In genomic region chr2:240988146-240988545, GRCh38 we compare ENCODE assay signal across 2 cellular contexts.
TF ChIP-seq lines count a peak whose summit lies in the region.

No MANE protein-coding gene starts in this region.

TF ChIP-seq in HEK293, 187 proteins besides CTCF, POLR2A, EP300 and RAD21 (continued from another document):
- no peak for TF ChIP-seq ZNF391 (tag by site-specific recombination; IDR thresholded peaks at IDR 0.05; ENCODE audit: borderline replicate concordance, low read depth)
- TF ChIP-seq ZNF449 (tag by site-specific recombination; IDR thresholded peaks at IDR 0.05), result no peak
- TF ChIP-seq RBAK (tag by site-specific recombination; IDR thresholded peaks at IDR 0.05), result no peak
- no peak for TF ChIP-seq BCL11A (tag by site-specific recombination; IDR thresholded peaks at IDR 0.05; ENCODE audit: low read depth)
- TF ChIP-seq ZNF555 (tag by site-specific recombination; conservative IDR thresholded peaks at IDR 0.05), result no peak
- no peak for TF ChIP-seq OVOL3 (tag by site-specific recombination; IDR thresholded peaks at IDR 0.05)
- no peak for TF ChIP-seq ZNF433 (tag by site-specific recombination; IDR thresholded peaks at IDR 0.05; ENCODE audit: low read depth)
- TF ChIP-seq SCRT2 (tag by site-specific recombination; IDR thresholded peaks at IDR 0.05), result no peak
- TF ChIP-seq, protein P1, sequence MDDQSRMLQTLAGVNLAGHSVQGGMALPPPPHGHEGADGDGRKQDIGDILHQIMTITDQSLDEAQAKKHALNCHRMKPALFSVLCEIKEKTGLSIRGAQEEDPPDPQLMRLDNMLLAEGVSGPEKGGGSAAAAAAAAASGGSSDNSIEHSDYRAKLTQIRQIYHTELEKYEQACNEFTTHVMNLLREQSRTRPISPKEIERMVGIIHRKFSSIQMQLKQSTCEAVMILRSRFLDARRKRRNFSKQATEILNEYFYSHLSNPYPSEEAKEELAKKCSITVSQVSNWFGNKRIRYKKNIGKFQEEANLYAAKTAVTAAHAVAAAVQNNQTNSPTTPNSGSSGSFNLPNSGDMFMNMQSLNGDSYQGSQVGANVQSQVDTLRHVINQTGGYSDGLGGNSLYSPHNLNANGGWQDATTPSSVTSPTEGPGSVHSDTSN (CRISPR knock-in tag; IDR thresholded peaks at IDR 0.05), result no peak
- TF ChIP-seq ZNF544 (tag by site-specific recombination; IDR thresholded peaks at IDR 0.05), result no peak
- TF ChIP-seq KLF17 (tag by site-specific recombination; IDR thresholded peaks at IDR 0.05), result no peak
- TF ChIP-seq, protein P2, sequence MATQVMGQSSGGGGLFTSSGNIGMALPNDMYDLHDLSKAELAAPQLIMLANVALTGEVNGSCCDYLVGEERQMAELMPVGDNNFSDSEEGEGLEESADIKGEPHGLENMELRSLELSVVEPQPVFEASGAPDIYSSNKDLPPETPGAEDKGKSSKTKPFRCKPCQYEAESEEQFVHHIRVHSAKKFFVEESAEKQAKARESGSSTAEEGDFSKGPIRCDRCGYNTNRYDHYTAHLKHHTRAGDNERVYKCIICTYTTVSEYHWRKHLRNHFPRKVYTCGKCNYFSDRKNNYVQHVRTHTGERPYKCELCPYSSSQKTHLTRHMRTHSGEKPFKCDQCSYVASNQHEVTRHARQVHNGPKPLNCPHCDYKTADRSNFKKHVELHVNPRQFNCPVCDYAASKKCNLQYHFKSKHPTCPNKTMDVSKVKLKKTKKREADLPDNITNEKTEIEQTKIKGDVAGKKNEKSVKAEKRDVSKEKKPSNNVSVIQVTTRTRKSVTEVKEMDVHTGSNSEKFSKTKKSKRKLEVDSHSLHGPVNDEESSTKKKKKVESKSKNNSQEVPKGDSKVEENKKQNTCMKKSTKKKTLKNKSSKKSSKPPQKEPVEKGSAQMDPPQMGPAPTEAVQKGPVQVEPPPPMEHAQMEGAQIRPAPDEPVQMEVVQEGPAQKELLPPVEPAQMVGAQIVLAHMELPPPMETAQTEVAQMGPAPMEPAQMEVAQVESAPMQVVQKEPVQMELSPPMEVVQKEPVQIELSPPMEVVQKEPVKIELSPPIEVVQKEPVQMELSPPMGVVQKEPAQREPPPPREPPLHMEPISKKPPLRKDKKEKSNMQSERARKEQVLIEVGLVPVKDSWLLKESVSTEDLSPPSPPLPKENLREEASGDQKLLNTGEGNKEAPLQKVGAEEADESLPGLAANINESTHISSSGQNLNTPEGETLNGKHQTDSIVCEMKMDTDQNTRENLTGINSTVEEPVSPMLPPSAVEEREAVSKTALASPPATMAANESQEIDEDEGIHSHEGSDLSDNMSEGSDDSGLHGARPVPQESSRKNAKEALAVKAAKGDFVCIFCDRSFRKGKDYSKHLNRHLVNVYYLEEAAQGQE (tag by site-specific recombination; IDR thresholded peaks at IDR 0.05), result no peak
- TF ChIP-seq YY2 (tag by site-specific recombination; IDR thresholded peaks at IDR 0.05), result no peak

TF ChIP-seq in WTC11, 78 proteins besides CTCF, POLR2A, EP300 and RAD21 (continued from another document):
- no peak for TF ChIP-seq ZBTB21 (CRISPR knock-in tag; IDR thresholded peaks at IDR 0.05; ENCODE audit: borderline replicate concordance)
- no peak for TF ChIP-seq EMX1 (CRISPR knock-in tag; IDR thresholded peaks at IDR 0.05)
- TF ChIP-seq, protein P3, sequence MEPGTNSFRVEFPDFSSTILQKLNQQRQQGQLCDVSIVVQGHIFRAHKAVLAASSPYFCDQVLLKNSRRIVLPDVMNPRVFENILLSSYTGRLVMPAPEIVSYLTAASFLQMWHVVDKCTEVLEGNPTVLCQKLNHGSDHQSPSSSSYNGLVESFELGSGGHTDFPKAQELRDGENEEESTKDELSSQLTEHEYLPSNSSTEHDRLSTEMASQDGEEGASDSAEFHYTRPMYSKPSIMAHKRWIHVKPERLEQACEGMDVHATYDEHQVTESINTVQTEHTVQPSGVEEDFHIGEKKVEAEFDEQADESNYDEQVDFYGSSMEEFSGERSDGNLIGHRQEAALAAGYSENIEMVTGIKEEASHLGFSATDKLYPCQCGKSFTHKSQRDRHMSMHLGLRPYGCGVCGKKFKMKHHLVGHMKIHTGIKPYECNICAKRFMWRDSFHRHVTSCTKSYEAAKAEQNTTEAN (CRISPR knock-in tag; IDR thresholded peaks at IDR 0.05), result no peak
- TF ChIP-seq, protein P4, sequence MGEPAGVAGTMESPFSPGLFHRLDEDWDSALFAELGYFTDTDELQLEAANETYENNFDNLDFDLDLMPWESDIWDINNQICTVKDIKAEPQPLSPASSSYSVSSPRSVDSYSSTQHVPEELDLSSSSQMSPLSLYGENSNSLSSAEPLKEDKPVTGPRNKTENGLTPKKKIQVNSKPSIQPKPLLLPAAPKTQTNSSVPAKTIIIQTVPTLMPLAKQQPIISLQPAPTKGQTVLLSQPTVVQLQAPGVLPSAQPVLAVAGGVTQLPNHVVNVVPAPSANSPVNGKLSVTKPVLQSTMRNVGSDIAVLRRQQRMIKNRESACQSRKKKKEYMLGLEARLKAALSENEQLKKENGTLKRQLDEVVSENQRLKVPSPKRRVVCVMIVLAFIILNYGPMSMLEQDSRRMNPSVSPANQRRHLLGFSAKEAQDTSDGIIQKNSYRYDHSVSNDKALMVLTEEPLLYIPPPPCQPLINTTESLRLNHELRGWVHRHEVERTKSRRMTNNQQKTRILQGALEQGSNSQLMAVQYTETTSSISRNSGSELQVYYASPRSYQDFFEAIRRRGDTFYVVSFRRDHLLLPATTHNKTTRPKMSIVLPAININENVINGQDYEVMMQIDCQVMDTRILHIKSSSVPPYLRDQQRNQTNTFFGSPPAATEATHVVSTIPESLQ (CRISPR knock-in tag; IDR thresholded peaks at IDR 0.05), result no peak
- TF ChIP-seq KAT7 (CRISPR knock-in tag; IDR thresholded peaks at IDR 0.05; ENCODE audit: borderline replicate concordance), result no peak
- no peak for TF ChIP-seq MYBL2 (CRISPR knock-in tag; IDR thresholded peaks at IDR 0.05)
- TF ChIP-seq ZSCAN18 (CRISPR knock-in tag; IDR thresholded peaks at IDR 0.05), result no peak
- no peak for TF ChIP-seq ATF1 (CRISPR knock-in tag; IDR thresholded peaks at IDR 0.05)
- TF ChIP-seq, protein P5, sequence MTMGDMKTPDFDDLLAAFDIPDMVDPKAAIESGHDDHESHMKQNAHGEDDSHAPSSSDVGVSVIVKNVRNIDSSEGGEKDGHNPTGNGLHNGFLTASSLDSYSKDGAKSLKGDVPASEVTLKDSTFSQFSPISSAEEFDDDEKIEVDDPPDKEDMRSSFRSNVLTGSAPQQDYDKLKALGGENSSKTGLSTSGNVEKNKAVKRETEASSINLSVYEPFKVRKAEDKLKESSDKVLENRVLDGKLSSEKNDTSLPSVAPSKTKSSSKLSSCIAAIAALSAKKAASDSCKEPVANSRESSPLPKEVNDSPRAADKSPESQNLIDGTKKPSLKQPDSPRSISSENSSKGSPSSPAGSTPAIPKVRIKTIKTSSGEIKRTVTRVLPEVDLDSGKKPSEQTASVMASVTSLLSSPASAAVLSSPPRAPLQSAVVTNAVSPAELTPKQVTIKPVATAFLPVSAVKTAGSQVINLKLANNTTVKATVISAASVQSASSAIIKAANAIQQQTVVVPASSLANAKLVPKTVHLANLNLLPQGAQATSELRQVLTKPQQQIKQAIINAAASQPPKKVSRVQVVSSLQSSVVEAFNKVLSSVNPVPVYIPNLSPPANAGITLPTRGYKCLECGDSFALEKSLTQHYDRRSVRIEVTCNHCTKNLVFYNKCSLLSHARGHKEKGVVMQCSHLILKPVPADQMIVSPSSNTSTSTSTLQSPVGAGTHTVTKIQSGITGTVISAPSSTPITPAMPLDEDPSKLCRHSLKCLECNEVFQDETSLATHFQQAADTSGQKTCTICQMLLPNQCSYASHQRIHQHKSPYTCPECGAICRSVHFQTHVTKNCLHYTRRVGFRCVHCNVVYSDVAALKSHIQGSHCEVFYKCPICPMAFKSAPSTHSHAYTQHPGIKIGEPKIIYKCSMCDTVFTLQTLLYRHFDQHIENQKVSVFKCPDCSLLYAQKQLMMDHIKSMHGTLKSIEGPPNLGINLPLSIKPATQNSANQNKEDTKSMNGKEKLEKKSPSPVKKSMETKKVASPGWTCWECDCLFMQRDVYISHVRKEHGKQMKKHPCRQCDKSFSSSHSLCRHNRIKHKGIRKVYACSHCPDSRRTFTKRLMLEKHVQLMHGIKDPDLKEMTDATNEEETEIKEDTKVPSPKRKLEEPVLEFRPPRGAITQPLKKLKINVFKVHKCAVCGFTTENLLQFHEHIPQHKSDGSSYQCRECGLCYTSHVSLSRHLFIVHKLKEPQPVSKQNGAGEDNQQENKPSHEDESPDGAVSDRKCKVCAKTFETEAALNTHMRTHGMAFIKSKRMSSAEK (CRISPR knock-in tag; IDR thresholded peaks at IDR 0.05; ENCODE audit: borderline replicate concordance), result no peak
TF ChIP-seq in WTC11: peak in this region for 0.
